8 cellular contexts compared by ENCODE assay signal in genomic region chr1:92481598-92482403, GRCh38. TPM values are rescaled to one million over a fixed set of nuclear protein-coding genes. Genes with fewer than 3 reads are reported as not detected.
A peak's percentile ranks its signal among the peaks of the same experiment; 100 is the strongest.
DNase-seq lines count a peak whose midpoint lies in the region; ATAC-seq and TF ChIP-seq lines count a peak whose summit lies in the region.

No MANE protein-coding gene starts in this region.

- H3K9me3 ChIP-seq in T-helper 17 cell (ENCODE audit: control insufficient read depth, low read length, poor library complexity, severe bottlenecking) = no peaks in the 10 kb centered on the region
- no peaks in the 10 kb centered on the region for H3K9me3 ChIP-seq in sigmoid colon

- H3K36me3 Mint-ChIP-seq in T-helper 17 cell (ENCODE audit: low read depth) (peaks cover 5% of the 10 kb centered on the region), glutamatergic neuron (ENCODE audit: unreplicated experiment) (peaks cover 11% of the 10 kb centered on the region)

- TF ChIP-seq EP300 in sigmoid colon (IDR thresholded peaks at IDR 0.05) = no peak

- H3K4me3 Mint-ChIP-seq in T-helper 17 cell (peak overlapping the region; percentile 96), glutamatergic neuron (ENCODE audit: unreplicated experiment) (peak overlapping the region; percentile 78)

- peaks cover 62 to 91% (median 70%) of the 10 kb centered on the region in 3 donors for H3K27me3 ChIP-seq in sigmoid colon

- H3K4me1 ChIP-seq in sigmoid colon = peaks cover 0 to 68% (median 67%) of the 10 kb centered on the region in 4 donors

- no peak for TF ChIP-seq CTCF in GM12865 (IDR thresholded peaks at IDR 0.05; ENCODE audit: insufficient read depth, low read depth, low read length, missing control alignments)
- no peak for TF ChIP-seq CTCF in glutamatergic neuron (IDR thresholded peaks at IDR 0.05; ENCODE audit: partially characterized antibody, unreplicated experiment)
- TF ChIP-seq CTCF in sigmoid colon (IDR thresholded peaks at IDR 0.05) = no peak

- intact Hi-C loops in sigmoid colon (cut with DNase I) = no loop called here

- 9 to 43% methylated on average over 37 of the region's 37 CpGs for WGBS in sigmoid colon, 2 donors

- H3K27me3 Mint-ChIP-seq in T-helper 17 cell = no peaks in the 10 kb centered on the region
- peaks cover 36% of the 10 kb centered on the region for H3K27me3 Mint-ChIP-seq in glutamatergic neuron (ENCODE audit: unreplicated experiment)

- no peak for TF ChIP-seq POLR2A in sigmoid colon (IDR thresholded peaks at IDR 0.05)

- peaks cover 12% of the 10 kb centered on the region for H3K9me3 Mint-ChIP-seq in glutamatergic neuron (ENCODE audit: unreplicated experiment)

- H3K4me1 Mint-ChIP-seq in T-helper 17 cell = peaks cover 25% of the 10 kb centered on the region
- peaks cover 13% of the 10 kb centered on the region for H3K4me1 Mint-ChIP-seq in glutamatergic neuron (ENCODE audit: low read depth, unreplicated experiment)

- ATAC-seq in T-helper 17 cell = no peak
- ATAC-seq in HG03457 (IDR thresholded peaks at IDR 0.05; ENCODE audit: unreplicated experiment) = no peak
- ATAC-seq in HG03571 (IDR thresholded peaks at IDR 0.05; ENCODE audit: unreplicated experiment) = no peak

- DNase-seq in GM12865 (ENCODE audit: low read depth) = no peak
- DNase-seq in T-helper 17 cell = no peak
- peak; percentile 35 for DNase-seq in glutamatergic neuron
- no peak for DNase-seq in sigmoid colon
- DNase-seq in NCI-H1417 (lab: John Stamatoyannopoulos, UW) = no peak
- no peak for DNase-seq in mesenteric fat pad (ENCODE audit: low spot score)

- H3K27ac ChIP-seq in sigmoid colon = no peak overlapping the region

- H3K4me3 ChIP-seq in GM12865 (ENCODE audit: low read depth, low read length) (peak overlapping the region; percentile 94), sigmoid colon (peak overlapping the region; percentile 1 to 54 (median 42))

- H3K27ac Mint-ChIP-seq in T-helper 17 cell = peak overlapping the region; percentile 91
- no peak overlapping the region for H3K27ac Mint-ChIP-seq in glutamatergic neuron (ENCODE audit: unreplicated experiment)

- H3K36me3 ChIP-seq in sigmoid colon = no peaks in the 10 kb centered on the region

RNA-seq across cellular contexts. Expression of gene GFI1, which starts 4.9 kb away (rescaled TPM):
- 10 to 100 TPM; 10.2 to 18.8 TPM for total RNA-seq in T-helper 17 cell
- not detected for total RNA-seq in glutamatergic neuron (ENCODE audit: unreplicated experiment)
- total RNA-seq in sigmoid colon = under 1 TPM; 0.28 to 0.49 (median 0.38) TPM
- polyA plus RNA-seq in sigmoid colon = 1 to 10 TPM; 3.6 to 9.6 (median 5.5) TPM
- total RNA-seq in mesenteric fat pad = 0.51 TPM
